8 cellular contexts compared by ENCODE assay signal in genomic region chr18:79405019-79405780, GRCh38. TPM values are rescaled to one million over a fixed set of nuclear protein-coding genes. Genes with fewer than 3 reads are reported as not detected.
DNase-seq lines count a peak whose midpoint lies in the region; ATAC-seq and TF ChIP-seq lines count a peak whose summit lies in the region.

No MANE protein-coding gene starts in this region.

- H3K4me3 ChIP-seq in esophagus squamous epithelium = peak overlapping the region in 1 of 4 donors; percentile 48

- H3K4me1 ChIP-seq in esophagus squamous epithelium = peaks cover 19 to 59% (median 27%) of the 10 kb centered on the region in 3 donors

- peak overlapping the region in 3 of 4 donors; percentile 68 to 89 (median 70) for H3K27ac ChIP-seq in esophagus squamous epithelium

- no peaks in the 10 kb centered on the region for H3K9me3 ChIP-seq in esophagus squamous epithelium

- peaks cover 0 to 36% (median 0%) of the 10 kb centered on the region in 4 donors for H3K27me3 ChIP-seq in esophagus squamous epithelium

- 63 to 73% methylated on average over 14 to 15 of the region's 23 CpGs for WGBS in esophagus squamous epithelium, 2 donors

- no peaks in the 10 kb centered on the region for H3K36me3 ChIP-seq in esophagus squamous epithelium

- no peak for TF ChIP-seq CTCF in esophagus squamous epithelium (IDR thresholded peaks at IDR 0.05)

- ATAC-seq in HG02870 (IDR thresholded peaks at IDR 0.05; ENCODE audit: unreplicated experiment) = peak; percentile 27
- no peak for ATAC-seq in HG03565 (IDR thresholded peaks at IDR 0.05; ENCODE audit: unreplicated experiment)
- no peak for ATAC-seq in HG03097 (IDR thresholded peaks at IDR 0.05; ENCODE audit: low FRiP score, unreplicated experiment)

- peak; percentile 58 for DNase-seq in T-helper 9 cell
- DNase-seq in esophagus squamous epithelium (lab: John Stamatoyannopoulos, UW) = no peak
- DNase-seq in stimulated activated CD4-positive, alpha-beta T cell treated with anti-CD3 and anti-CD28 coated beads, Interleukin-4, amount 100 ng/mL, for 48 hours (ENCODE audit: low read depth in 2 of 2) = peak; percentile 74 to 79
- DNase-seq in ureter (ENCODE audit: low spot score) = no peak
- no peak for DNase-seq in DMS53 treated with DMSO at 0.1 percent for 48 hours (lab: John Stamatoyannopoulos, UW; ENCODE audit: unreplicated experiment)

- no peak for TF ChIP-seq POLR2A in esophagus squamous epithelium (IDR thresholded peaks at IDR 0.05)

- intact Hi-C loops in esophagus squamous epithelium (cut with DNase I) = no loop called here

RNA-seq across cellular contexts. Expression of gene NFATC1, which starts 9.5 kb away (rescaled TPM):
- total RNA-seq in esophagus squamous epithelium (1 to 10 TPM in 3 of 4 donors, under 1 TPM in 1; 0.79 to 4.8 (median 2.6) TPM), ureter (13.8 TPM)

Comparison
In these comparisons a context has a peak if more than half of its experiments do, and no peak if none do; other contexts are left out.
1. DNase-seq: peak in T-helper 9 cell (single experiment) and stimulated activated CD4-positive, alpha-beta T cell treated with anti-CD3 and anti-CD28 coated beads, Interleukin-4, amount 100 ng/mL, for 48 hours (2 of 2); none in esophagus squamous epithelium (single experiment), ureter (single experiment) and DMS53 treated with DMSO at 0.1 percent for 48 hours (single experiment).